Comparison of ENCODE assay signal across 1 cellular context in genomic region chr17:75892556-75893224, GRCh38.
TF ChIP-seq lines count a peak whose summit lies in the region.

No MANE protein-coding gene starts in this region.

TF ChIP-seq in HepG2, 621 proteins besides CTCF, POLR2A, EP300 and RAD21 (continued from another document and continues in another):
- TF ChIP-seq PAXIP1 (CRISPR knock-in tag; conservative IDR thresholded peaks at IDR 0.05) (0 out of 2 replicates have a peak, but pooled peaks have one; percentile 34), ZIK1 (CRISPR knock-in tag; IDR thresholded peaks at IDR 0.05; ENCODE audit: borderline replicate concordance, low read depth) (no peak; the same call in 1 of the 2 replicates), ZNF343 (CRISPR knock-in tag; IDR thresholded peaks at IDR 0.05) (peak; percentile 80; the same call in 1 of the 2 replicates), ISX (CRISPR knock-in tag; conservative IDR thresholded peaks at IDR 0.05) (0 out of 2 replicates have a peak, but pooled peaks have one; percentile 28), GFI1 (CRISPR knock-in tag; IDR thresholded peaks at IDR 0.05; ENCODE audit: borderline replicate concordance) (0 out of 2 replicates have a peak, but pooled peaks have one; percentile 2), TOE1 (CRISPR knock-in tag; IDR thresholded peaks at IDR 0.05) (no peak), FIP1L1 (IDR thresholded peaks at IDR 0.05; ENCODE audit: borderline replicate concordance, insufficient read depth, low read depth, low read length) (no peak), STAT5B (CRISPR knock-in tag; IDR thresholded peaks at IDR 0.05) (no peak), RXRB (CRISPR knock-in tag; IDR thresholded peaks at IDR 0.05; ENCODE audit: borderline replicate concordance) (peak; percentile 63; the same call in 1 of the 2 replicates), WIZ (CRISPR knock-in tag; IDR thresholded peaks at IDR 0.05) (0 out of 2 replicates have a peak, but pooled peaks have one; percentile 39), ZNF766 (CRISPR knock-in tag; IDR thresholded peaks at IDR 0.05; ENCODE audit: borderline replicate concordance) (0 out of 2 replicates have a peak, but pooled peaks have one; percentile 35), THAP11 (CRISPR knock-in tag; IDR thresholded peaks at IDR 0.05) (0 out of 2 replicates have a peak, but pooled peaks have one; percentile 38), ZNF883 (CRISPR knock-in tag; IDR thresholded peaks at IDR 0.05; ENCODE audit: not compliant biosample characterization) (peak; percentile 60), CCDC6 (CRISPR knock-in tag; IDR thresholded peaks at IDR 0.05) (0 out of 2 replicates have a peak, but pooled peaks have one; percentile 81), TMF1 (CRISPR knock-in tag; IDR thresholded peaks at IDR 0.05; ENCODE audit: low read depth) (peak; percentile 60; the same call in 1 of the 2 replicates), ZGPAT (CRISPR knock-in tag; IDR thresholded peaks at IDR 0.05) (no peak; the same call in 1 of the 2 replicates), NFYC (CRISPR knock-in tag; IDR thresholded peaks at IDR 0.05) (peak; percentile 55), ZBTB46 (CRISPR knock-in tag; IDR thresholded peaks at IDR 0.05; ENCODE audit: borderline replicate concordance) (no peak), ZBTB42 (CRISPR knock-in tag; IDR thresholded peaks at IDR 0.05) (no peak), GTF2F1 (IDR thresholded peaks at IDR 0.05; ENCODE audit: low read length) (no peak), ZFP1 (CRISPR knock-in tag; IDR thresholded peaks at IDR 0.05) (peak; percentile 75; the same call in 1 of the 2 replicates), ZFP41 (CRISPR knock-in tag; IDR thresholded peaks at IDR 0.05; ENCODE audit: borderline replicate concordance) (no peak; the same call in 1 of the 2 replicates), ZBTB7B (CRISPR knock-in tag; IDR thresholded peaks at IDR 0.05) (peak; percentile 35; the same call in 1 of the 2 replicates), POGK (CRISPR knock-in tag; conservative IDR thresholded peaks at IDR 0.05) (no peak), FOXO1 (CRISPR knock-in tag; IDR thresholded peaks at IDR 0.05) (peak; percentile 65), STAG1 (CRISPR knock-in tag; IDR thresholded peaks at IDR 0.05) (0 out of 2 replicates have a peak, but pooled peaks have one; percentile 12), ZNF709 (CRISPR knock-in tag; IDR thresholded peaks at IDR 0.05) (peak; percentile 58; the same call in 1 of the 2 replicates), BRF2 (CRISPR knock-in tag; IDR thresholded peaks at IDR 0.05) (no peak), TCF7L2 (IDR thresholded peaks at IDR 0.05; ENCODE audit: low read depth, low read length) (no peak), SP5 (CRISPR knock-in tag; IDR thresholded peaks at IDR 0.05; ENCODE audit: borderline replicate concordance, low read depth) (0 out of 2 replicates have a peak, but pooled peaks have one; percentile 15), ELF1 (CRISPR knock-in tag; IDR thresholded peaks at IDR 0.05) (no peak), ZNF251 (CRISPR knock-in tag; IDR thresholded peaks at IDR 0.05) (0 out of 2 replicates have a peak, but pooled peaks have one; percentile 19), HNRNPH1 (optimal IDR thresholded peaks at IDR 0.05; ENCODE audit: low read depth, low read length) (no peak), ZNF337 (CRISPR knock-in tag; IDR thresholded peaks at IDR 0.05; ENCODE audit: borderline replicate concordance, low read depth) (no peak), HCFC1 (IDR thresholded peaks at IDR 0.05; ENCODE audit: low read depth, low read length) (no peak), FOXP1 (IDR thresholded peaks at IDR 0.05) (no peak), FOXP1 (CRISPR knock-in tag; IDR thresholded peaks at IDR 0.05) (no peak), ZNF460 (CRISPR knock-in tag; IDR thresholded peaks at IDR 0.05; ENCODE audit: borderline replicate concordance) (no peak), HMG20B (CRISPR knock-in tag; conservative IDR thresholded peaks at IDR 0.05) (peak; percentile 46; the same call in 1 of the 2 replicates), ZZZ3 (CRISPR knock-in tag; IDR thresholded peaks at IDR 0.05; ENCODE audit: borderline replicate concordance) (peak; percentile 78; the same call in 1 of the 2 replicates), STAT6 (CRISPR knock-in tag; IDR thresholded peaks at IDR 0.05; ENCODE audit: borderline replicate concordance) (peak; percentile 43; the same call in 1 of the 2 replicates), TBL1XR1 (IDR thresholded peaks at IDR 0.05; ENCODE audit: borderline replicate concordance, low read length, partially characterized antibody) (no peak), ZNF510 (CRISPR knock-in tag; IDR thresholded peaks at IDR 0.05; ENCODE audit: low read depth) (0 out of 2 replicates have a peak, but pooled peaks have one; percentile 63), IKZF4 (CRISPR knock-in tag; IDR thresholded peaks at IDR 0.05; ENCODE audit: borderline replicate concordance, low read depth, not compliant biosample characterization) (no peak), BCL3 (CRISPR knock-in tag; IDR thresholded peaks at IDR 0.05) (no peak), ZNF792 (CRISPR knock-in tag; IDR thresholded peaks at IDR 0.05) (no peak), ZNF33B (CRISPR knock-in tag; IDR thresholded peaks at IDR 0.05) (no peak; the same call in 1 of the 2 replicates), TARDBP (CRISPR knock-in tag; IDR thresholded peaks at IDR 0.05) (peak; percentile 78; the same call in 1 of the 2 replicates)
